8 cellular contexts compared by ENCODE assay signal in the genomic region with DNA sequence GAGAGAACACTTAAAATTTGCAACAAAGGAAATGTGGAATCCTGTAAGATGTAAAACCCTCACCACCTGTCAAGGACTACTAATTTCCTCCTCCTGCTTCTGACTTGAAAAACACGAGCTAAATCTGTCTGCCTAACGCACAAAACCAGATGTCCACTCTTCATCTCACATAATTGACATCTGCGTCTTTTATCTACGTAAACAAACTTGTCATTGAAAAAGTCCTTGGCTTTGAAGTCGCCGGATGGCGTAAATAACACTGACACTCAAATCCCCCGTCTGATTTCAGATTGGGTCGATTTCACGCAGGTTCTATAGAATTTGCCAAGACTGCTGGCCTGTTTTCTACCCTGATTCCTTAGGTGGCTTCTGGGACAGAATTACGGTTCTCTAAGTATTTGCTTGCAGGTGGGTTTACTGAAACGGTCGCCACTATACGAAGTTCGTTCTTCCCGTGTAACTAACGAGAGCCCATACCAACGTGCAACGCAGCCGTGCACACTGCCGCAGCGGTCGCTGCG. TPM values are rescaled to one million over a fixed set of nuclear protein-coding genes. Genes with fewer than 3 reads are reported as not detected.
A peak's percentile ranks its signal among the peaks of the same experiment; 100 is the strongest.
DNase-seq lines count a peak whose midpoint lies in the region; ATAC-seq and TF ChIP-seq lines count a peak whose summit lies in the region.

No MANE protein-coding gene starts in this region.

- no peak for ATAC-seq in Right ventricle myocardium superior (ENCODE audit: poor library complexity)
- ATAC-seq in HG03135 (IDR thresholded peaks at IDR 0.05; ENCODE audit: unreplicated experiment) = peak; percentile 3

- intact Hi-C loops in Right ventricle myocardium superior (cut with DNase I) = no loop called here

- H3K9me3 ChIP-seq in cardiac muscle cell (ENCODE audit: low read depth) (no peaks in the 10 kb centered on the region), SK-N-MC (ENCODE audit: low read depth, low read length) (no peaks in the 10 kb centered on the region), fibroblast of lung (ENCODE audit: control insufficient read depth, insufficient read depth, low read depth, low read length) (no peaks in the 10 kb centered on the region), osteoblast (ENCODE audit: low read depth, low read length) (no peaks in the 10 kb centered on the region)

- H2AFZ ChIP-seq in fibroblast of lung (ENCODE audit: low read length) (peak overlapping the region; percentile 81), osteoblast (ENCODE audit: low read length) (peak overlapping the region; percentile 96)

- peak overlapping the region; percentile 95 for H3K4me2 ChIP-seq in fibroblast of lung (ENCODE audit: extremely low read depth, insufficient read depth, low read length)
- H3K4me2 ChIP-seq in osteoblast (ENCODE audit: insufficient read depth, low read length) = peak overlapping the region; percentile 91

- H3K9ac ChIP-seq in SK-N-MC (ENCODE audit: insufficient read length) (peak overlapping the region; percentile 95), fibroblast of lung (ENCODE audit: insufficient read depth, low read length) (peak overlapping the region; percentile 97)

- H3K27me3 ChIP-seq in cardiac muscle cell (no peaks in the 10 kb centered on the region), fibroblast of lung (ENCODE audit: control insufficient read depth, insufficient read depth, low read length) (no peaks in the 10 kb centered on the region), osteoblast (ENCODE audit: insufficient read depth, low read length) (no peaks in the 10 kb centered on the region)

- TF ChIP-seq CTCF in cardiac muscle cell (IDR thresholded peaks at IDR 0.05; ENCODE audit: low read depth, low read length) (no peak), fibroblast of lung (conservative IDR thresholded peaks at IDR 0.05 in 1 of 2, IDR thresholded peaks at IDR 0.05 in 1 of 2; ENCODE audit: low read depth in 1 of 2, low read length in 2 of 2) (no peak), osteoblast (IDR thresholded peaks at IDR 0.05; ENCODE audit: extremely low read depth, low read depth, low read length) (no peak)

- peaks cover 45% of the 10 kb centered on the region for H3K79me2 ChIP-seq in fibroblast of lung (ENCODE audit: control insufficient read depth, insufficient read depth, low read length)
- peaks cover 48% of the 10 kb centered on the region for H3K79me2 ChIP-seq in osteoblast (ENCODE audit: insufficient read depth, low read length)

- H3K36me3 ChIP-seq in cardiac muscle cell (no peaks in the 10 kb centered on the region), SK-N-MC (ENCODE audit: insufficient read depth, low read length) (peaks cover 12% of the 10 kb centered on the region), fibroblast of lung (ENCODE audit: control insufficient read depth, insufficient read depth, low read length) (no peaks in the 10 kb centered on the region), osteoblast (ENCODE audit: insufficient read depth, low read length) (no peaks in the 10 kb centered on the region)

- peaks cover 24% of the 10 kb centered on the region for H3K4me1 ChIP-seq in cardiac muscle cell (ENCODE audit: low read depth)
- H3K4me1 ChIP-seq in fibroblast of lung (ENCODE audit: control insufficient read depth, extremely low read depth, insufficient read depth, low read length) = peaks cover 4% of the 10 kb centered on the region
- H3K4me1 ChIP-seq in osteoblast (ENCODE audit: insufficient read depth, low read length) = peaks cover 10% of the 10 kb centered on the region

- peak overlapping the region; percentile 90 for H3K27ac ChIP-seq in cardiac muscle cell
- H3K27ac ChIP-seq in SK-N-MC = peak overlapping the region; percentile 61
- H3K27ac ChIP-seq in fibroblast of lung (ENCODE audit: insufficient read depth, low read length) = peak overlapping the region; percentile 84
- peak overlapping the region; percentile 76 for H3K27ac ChIP-seq in osteoblast (ENCODE audit: low read depth, low read length)

- DNase-seq in cardiac muscle cell (ENCODE audit: low read depth in 1 of 2, low spot score in 1 of 2) (peak; percentile 14 to 27), Right ventricle myocardium superior (no peak), SK-N-MC (ENCODE audit: low read depth, low spot score) (no peak), fibroblast of lung (ENCODE audit: low read depth in 2 of 2) (peak in 1 of 2 donors; percentile 53), osteoblast (ENCODE audit: insufficient read length, low spot score, missing footprints) (no peak), cerebellum (ENCODE audit: low spot score) (no peak), epidermal melanocyte (ENCODE audit: insufficient read length, low spot score) (no peak)

- H3K4me3 ChIP-seq in cardiac muscle cell = peak overlapping the region; percentile 63
- peak overlapping the region; percentile 80 for H3K4me3 ChIP-seq in SK-N-MC
- H3K4me3 ChIP-seq in fibroblast of lung (replicated peaks in 1 of 4; ENCODE audit: control extremely low read depth in 1 of 4, insufficient read depth in 1 of 4, low read depth in 3 of 4, low read length in 4 of 4) = peak overlapping the region; percentile 83 to 97 (median 88)
- peak overlapping the region; percentile 97 for H3K4me3 ChIP-seq in osteoblast (ENCODE audit: insufficient read depth, low read length)

- H4K20me1 ChIP-seq in fibroblast of lung (ENCODE audit: control insufficient read depth, extremely low read depth, insufficient read depth, low read length) = peaks cover 4% of the 10 kb centered on the region
- peaks cover 19% of the 10 kb centered on the region for H4K20me1 ChIP-seq in osteoblast (ENCODE audit: insufficient read depth, low read length)

RNA-seq across cellular contexts. Expression of a gene that starts 0.5 kb away (rescaled TPM):
- total RNA-seq in cardiac muscle cell (26.4 and 33.0 TPM in 2 replicates), Right ventricle myocardium superior (27.6 TPM), fibroblast of lung (25.9 and 26.6 TPM in 2 replicates), osteoblast (26.4 and 33.3 TPM in 2 replicates), cerebellum (54.9 TPM)
- polyA plus RNA-seq in cardiac muscle cell (96.4 and 115 TPM in 2 replicates), fibroblast of lung (61.9 and 70.5 TPM in 2 replicates)
- 37.8 and 43.7 TPM in 2 replicates for polyA plus RNA-seq in fibroblast of lung (2012)
- 0.63 and 6.2 TPM in 2 replicates for polyA minus RNA-seq in fibroblast of lung (ENCODE audit: low replicate concordance)

RNA-seq across cellular contexts. Expression of a gene that starts 15.2 kb away (rescaled TPM):
- total RNA-seq in cardiac muscle cell (175 and 369 TPM in 2 replicates), Right ventricle myocardium superior (107 TPM), fibroblast of lung (87.0 and 92.2 TPM in 2 replicates), osteoblast (23.5 and 30.6 TPM in 2 replicates), cerebellum (54.3 TPM)
- polyA plus RNA-seq in cardiac muscle cell (481 and 620 TPM in 2 replicates), fibroblast of lung (147 and 240 TPM in 2 replicates)
- polyA plus RNA-seq in fibroblast of lung (2012) = 176 and 219 TPM in 2 replicates
- 0.82 TPM in 1 of 2 replicates, not detected in the other for polyA minus RNA-seq in fibroblast of lung (ENCODE audit: low replicate concordance)

RNA-seq across cellular contexts. Expression of a gene that starts 15.7 kb away (rescaled TPM):
- total RNA-seq in cardiac muscle cell = 319 and 371 TPM in 2 replicates
- polyA plus RNA-seq in cardiac muscle cell = 484 and 551 TPM in 2 replicates
- 131 TPM for total RNA-seq in Right ventricle myocardium superior
- 198 and 214 TPM in 2 replicates for total RNA-seq in fibroblast of lung
- polyA plus RNA-seq in fibroblast of lung = 175 and 258 TPM in 2 replicates
- 159 and 258 TPM in 2 replicates for polyA plus RNA-seq in fibroblast of lung (2012)
- polyA minus RNA-seq in fibroblast of lung (ENCODE audit: low replicate concordance) = 74.5 and 119 TPM in 2 replicates
- 117 and 121 TPM in 2 replicates for total RNA-seq in osteoblast
- total RNA-seq in cerebellum = 161 TPM

Comparison
In these comparisons a context has a peak if more than half of its experiments do, and no peak if none do; other contexts are left out.
1. DNase-seq: peak in cardiac muscle cell (2 of 2); none in Right ventricle myocardium superior (single experiment), SK-N-MC (single experiment), osteoblast (single experiment), cerebellum (single experiment) and epidermal melanocyte (single experiment).
2. Peak in every context shown above with its lines, with median percentiles within 50 percentile points of each other: H3K27ac ChIP-seq and H3K4me3 ChIP-seq.